In genomic region chr4:108498925-108499324, GRCh38 we compare ENCODE assay signal across 36 cellular contexts.
"Had no signal": no experiment of that assay in that cellular context is flagged by ENCODE, and none has a peak within 500 bp of the region (broad histone marks: within the 10 kb centered on the region; RNA-seq: fewer than 3 reads in every experiment).

No MANE protein-coding gene starts in this region.

- H3K27me3 ChIP-seq: MG63 had no signal

- H3K9me3 ChIP-seq: MG63 had no signal

- H3K4me2 ChIP-seq: KMS-11 had no signal

- H3K4me3 ChIP-seq: MG63 had no signal

- H3K36me3 ChIP-seq: MG63 had no signal

- H3K9ac ChIP-seq: KMS-11 had no signal

- H3K27ac ChIP-seq: KMS-11 had no signal

- DNase-seq: Karpas-422, Kasumi-1, MG63, MM.1S, MV-4-11, NCI-H1048, NCI-H1092, NCI-H1092 treated with DMSO at 0.1 percent for 48 hours, NCI-H1105, NCI-H1105 treated with DMSO at 0.1 percent for 48 hours, NCI-H1417, NCI-H1417 treated with DMSO at 0.1 percent for 48 hours, NCI-H1436, NCI-H1436 treated with DMSO at 0.1 percent for 48 hours, NCI-H146, NCI-H1694, NCI-H1694 treated with DMSO at 0.1 percent for 48 hours, NCI-H187, NCI-H187 treated with DMSO at 0.1 percent for 48 hours, NCI-H1930, NCI-H2029, NCI-H2029 treated with DMSO at 0.1 percent for 48 hours, NCI-H2081, NCI-H2081 treated with DMSO at 0.1 percent for 48 hours, NCI-H2107, NCI-H2171, NCI-H2171 treated with DMSO at 0.1 percent for 48 hours, NCI-H2227 treated with DMSO at 0.1 percent for 48 hours, NCI-H226, NCI-H345, NCI-H446, NCI-H446 treated with DMSO at 0.1 percent for 48 hours, NCI-H510A, NCI-H510A treated with DMSO at 0.1 percent for 48 hours, NCI-H524 had no signal
